Comparison of ENCODE assay signal across 8 cellular contexts in the genomic region with DNA sequence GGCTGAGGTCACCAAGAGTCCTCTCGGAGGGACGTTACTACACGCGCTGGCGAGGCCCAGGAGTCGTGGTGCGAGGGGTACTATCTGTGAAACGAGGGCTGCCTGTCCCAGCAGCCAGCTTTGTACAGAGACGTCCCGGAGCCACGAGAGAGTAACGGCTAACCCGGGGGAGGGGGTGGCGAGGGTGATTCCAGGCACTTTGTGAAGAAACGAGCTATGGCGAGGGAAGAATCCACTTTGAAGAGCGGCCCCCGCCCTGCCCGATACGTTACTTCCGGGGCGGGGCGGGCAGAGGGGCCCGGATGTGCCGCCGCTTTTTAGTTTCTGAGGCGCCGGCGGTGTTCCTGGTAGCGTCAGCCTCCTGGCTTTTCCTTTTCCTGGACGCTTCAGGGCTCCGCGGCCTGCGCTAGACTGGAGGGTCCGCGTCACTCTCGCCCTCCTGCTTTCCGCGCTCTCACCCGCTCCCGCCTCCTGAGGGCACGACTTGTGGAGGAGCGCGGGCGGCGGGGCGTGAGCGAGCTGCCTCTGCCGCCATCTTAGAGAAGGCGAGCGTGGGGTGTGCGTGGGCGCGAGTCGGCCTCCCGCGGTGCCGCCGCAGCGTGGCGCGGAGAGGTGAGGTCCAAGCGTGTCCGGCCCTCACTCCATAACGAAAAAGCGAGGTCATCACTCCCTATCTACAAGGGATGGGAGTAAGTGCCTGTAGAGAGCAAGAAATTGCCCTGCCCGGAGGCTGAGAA. TPM values are rescaled to one million over a fixed set of nuclear protein-coding genes. Genes with fewer than 3 reads are reported as not detected.
A peak's percentile ranks its signal among the peaks of the same experiment; 100 is the strongest.
DNase-seq lines count a peak whose midpoint lies in the region; ATAC-seq and TF ChIP-seq lines count a peak whose summit lies in the region.

No MANE protein-coding gene starts in this region.

- H3K27ac Mint-ChIP-seq in activated CD4-positive, alpha-beta T cell treated with anti-CD3 and anti-CD28 coated beads for 36 hours, result peak overlapping the region; percentile 99

- ATAC-seq in GM19043 (IDR thresholded peaks at IDR 0.05; ENCODE audit: low read depth, unreplicated experiment) (peak; percentile 43), HG03354 (IDR thresholded peaks at IDR 0.05; ENCODE audit: poor library complexity, severe bottlenecking, unreplicated experiment) (peak; percentile 67), left colon (peak; percentile 88)
- peak; percentile 58 for ATAC-seq in activated CD4-positive, alpha-beta T cell treated with anti-CD3 and anti-CD28 coated beads for 36 hours

- no peaks in the 10 kb centered on the region for H3K9me3 Mint-ChIP-seq in activated CD4-positive, alpha-beta T cell treated with anti-CD3 and anti-CD28 coated beads for 36 hours (ENCODE audit: low read depth)

- H3K4me3 Mint-ChIP-seq in activated CD4-positive, alpha-beta T cell treated with anti-CD3 and anti-CD28 coated beads for 36 hours, result peak overlapping the region; percentile 89

- H3K36me3 Mint-ChIP-seq in activated CD4-positive, alpha-beta T cell treated with anti-CD3 and anti-CD28 coated beads for 36 hours (ENCODE audit: low read depth), result peaks cover 28% of the 10 kb centered on the region

- CTCF ChIA-PET in activated CD4-positive, alpha-beta T cell treated with anti-CD3 and anti-CD28 coated beads for 36 hours (lab: Charles Lee), result interaction anchor here (0.8 to 2.0 kb wide), 6 partner anchors 19 to 818 kb away, joined by 3 to 10 read pairs (median 3); no protein-coding TSS in a partner anchor

- no peaks in the 10 kb centered on the region for H3K27me3 Mint-ChIP-seq in activated CD4-positive, alpha-beta T cell treated with anti-CD3 and anti-CD28 coated beads for 36 hours

- POLR2A ChIA-PET in activated CD4-positive, alpha-beta T cell treated with anti-CD3 and anti-CD28 coated beads for 36 hours (lab: Charles Lee), result interaction anchor here (0.6 to 2.3 kb wide), 7 partner anchors 10 to 682 kb away, joined by 3 to 21 read pairs (median 4); partner anchors contain the start of gene PUM3

- peak overlapping the region; percentile 77 for H3K4me3 ChIP-seq in choroid plexus epithelial cell (ENCODE audit: low read depth, low read length)

- TF ChIP-seq CTCF in choroid plexus epithelial cell (conservative IDR thresholded peaks at IDR 0.05; ENCODE audit: low read depth, low read length), result no peak

- H3K4me1 Mint-ChIP-seq in activated CD4-positive, alpha-beta T cell treated with anti-CD3 and anti-CD28 coated beads for 36 hours, result peaks cover 40% of the 10 kb centered on the region

- intact Hi-C loops in activated CD4-positive, alpha-beta T cell treated with anti-CD3 and anti-CD28 coated beads for 36 hours (cut with DNase I, micrococcal nuclease), result loop anchor here (1.0 to 5.0 kb wide), 17 partner anchors 18 to 1926 kb away; partner anchors contain the start of genes CDC37L1 (in 2 of the 2), PUM3 (in 2 of the 2), CD274 (in 1 of the 2) and PLGRKT (in 1 of the 2)
- intact Hi-C loops in left colon (cut with DNase I, micrococcal nuclease), result loop anchor here in 1 of 2 donors (10.0 kb wide), 1 partner anchor 768 kb away; no protein-coding TSS in a partner anchor

- DNase-seq in Ammon's horn (ENCODE audit: low spot score) (peak; percentile 85), NCI-H345 treated with DMSO at 0.1 percent for 48 hours (lab: John Stamatoyannopoulos, UW; ENCODE audit: unreplicated experiment) (peak; percentile 71), choroid plexus epithelial cell (ENCODE audit: low read depth) (peak; percentile 88), left colon (peak; percentile 79 to 93)
- DNase-seq in activated CD4-positive, alpha-beta T cell treated with anti-CD3 and anti-CD28 coated beads for 36 hours, result peak; percentile 94
- peak; percentile 73 to 84 (median 82) for DNase-seq in stimulated activated CD4-positive, alpha-beta T cell treated with anti-CD3 and anti-CD28 coated beads, Interleukin-1b, Interleukin-23, amount 100 ng/mL, for 24 hours (ENCODE audit: low read depth in 4 of 4, low spot score in 1 of 4)

RNA-seq across cellular contexts. Expression of gene RFX3, which starts 0.5 kb away (rescaled TPM):
- 10 to 100 TPM; 12.5 to 16.6 TPM for total RNA-seq in activated CD4-positive, alpha-beta T cell treated with anti-CD3 and anti-CD28 coated beads for 36 hours
- 10 to 100 TPM in 1 of 2 donors, 1 to 10 TPM in 1; 8.4 to 10.6 TPM for total RNA-seq in left colon

Comparison
In these comparisons a context has a peak if more than half of its experiments do, and no peak if none do; other contexts are left out.
1. Peak in every context shown above with its lines: DNase-seq, ATAC-seq and H3K4me3 ChIP-seq.